Comparison of ENCODE assay signal across 19 cellular contexts in the genomic region with DNA sequence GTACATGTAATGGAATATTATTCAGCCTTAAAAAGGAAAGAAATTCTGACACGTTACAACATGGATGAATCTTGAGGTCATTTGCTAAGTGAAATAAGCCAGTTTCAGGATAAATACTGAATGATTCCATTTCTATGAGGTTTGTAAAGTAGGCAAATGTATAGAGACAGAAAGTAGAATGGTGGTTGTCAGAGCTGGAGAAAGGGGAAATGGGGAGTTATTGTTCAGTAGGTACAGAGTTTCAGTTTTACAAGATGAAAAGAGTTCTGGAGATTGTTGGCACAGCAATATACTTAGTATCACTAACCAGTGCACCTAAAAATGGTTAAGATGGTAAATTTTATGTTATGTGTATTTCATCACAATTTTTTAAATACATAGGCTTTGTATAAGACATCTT.
DNase-seq lines count a peak whose midpoint lies in the region; ATAC-seq and TF ChIP-seq lines count a peak whose summit lies in the region.
"Had no signal": no experiment of that assay in that cellular context is flagged by ENCODE, and none has a peak within 500 bp of the region (broad histone marks: within the 10 kb centered on the region; RNA-seq: fewer than 3 reads in every experiment).

No MANE protein-coding gene starts in this region.

- H3K36me3 ChIP-seq in uterus (no peaks in the 10 kb centered on the region), right atrium auricular region (peaks cover 59% of the 10 kb centered on the region)

- peaks cover 40% of the 10 kb centered on the region for H3K36me3 Mint-ChIP-seq in activated CD4-positive, alpha-beta T cell treated with anti-CD3 and anti-CD28 coated beads for 36 hours (ENCODE audit: low read depth)
- H3K36me3 Mint-ChIP-seq in endothelial cell (ENCODE audit: low read depth, unreplicated experiment): peaks cover 27% of the 10 kb centered on the region

- H3K9me3 ChIP-seq in uterus: no peaks in the 10 kb centered on the region
- no peaks in the 10 kb centered on the region for H3K9me3 ChIP-seq in right atrium auricular region
- H3K9me3 ChIP-seq: body of pancreas, transverse colon had no signal

- H3K4me3 Mint-ChIP-seq in activated CD4-positive, alpha-beta T cell treated with anti-CD3 and anti-CD28 coated beads for 36 hours: no peak overlapping the region
- peak overlapping the region; percentile 17 for H3K4me3 Mint-ChIP-seq in endothelial cell (ENCODE audit: unreplicated experiment)
- H3K4me3 Mint-ChIP-seq: activated T-helper 1 cell treated with anti-CD3 and anti-CD28 coated beads, Interleukin-12 subunit alpha, Interleukin-12 subunit beta, Interleukin-2, Interleukin-4 antibody, amounts not matched to agents 30 ng/mL and 10 ng/mL and 1 ng/mL, durations not matched to agents 14 hours and 24 hours and 36 hours; CD4-positive, alpha-beta memory T cell; immature natural killer cell; mesothelial cell of epicardium had no signal

- peak; percentile 52 for ATAC-seq in activated CD4-positive, alpha-beta T cell treated with anti-CD3 and anti-CD28 coated beads for 36 hours
- ATAC-seq in GM21526 (IDR thresholded peaks at IDR 0.05; ENCODE audit: low FRiP score, unreplicated experiment): peak; percentile 59
- peak; percentile 59 for ATAC-seq in HG03108 (IDR thresholded peaks at IDR 0.05; ENCODE audit: unreplicated experiment)
- ATAC-seq: body of pancreas had no signal

- peaks cover 25% of the 10 kb centered on the region for H3K4me1 Mint-ChIP-seq in activated CD4-positive, alpha-beta T cell treated with anti-CD3 and anti-CD28 coated beads for 36 hours
- no peaks in the 10 kb centered on the region for H3K4me1 Mint-ChIP-seq in endothelial cell (ENCODE audit: unreplicated experiment)
- H3K4me1 Mint-ChIP-seq: mesothelial cell of epicardium had no signal

- H3K27me3 Mint-ChIP-seq in activated CD4-positive, alpha-beta T cell treated with anti-CD3 and anti-CD28 coated beads for 36 hours: no peaks in the 10 kb centered on the region
- peaks cover 2% of the 10 kb centered on the region for H3K27me3 Mint-ChIP-seq in endothelial cell (ENCODE audit: unreplicated experiment)
- H3K27me3 Mint-ChIP-seq: CD4-positive, alpha-beta memory T cell had no signal

- H3K4me1 ChIP-seq in uterus (no peaks in the 10 kb centered on the region), right atrium auricular region (no peaks in the 10 kb centered on the region)
- H3K4me1 ChIP-seq: body of pancreas, parathyroid adenoma, transverse colon had no signal

- H3K4me3 ChIP-seq in uterus (no peak overlapping the region), right atrium auricular region (no peak overlapping the region)
- H3K4me3 ChIP-seq: body of pancreas, transverse colon had no signal

- no peak overlapping the region for H3K27ac ChIP-seq in uterus
- no peak overlapping the region for H3K27ac ChIP-seq in right atrium auricular region
- H3K27ac ChIP-seq: body of pancreas, parathyroid adenoma, transverse colon had no signal

- DNase-seq in activated CD4-positive, alpha-beta T cell treated with anti-CD3 and anti-CD28 coated beads for 36 hours: no peak
- no peak for DNase-seq in activated CD4-positive, alpha-beta T cell treated with anti-CD3 and anti-CD28 coated beads, Interleukin-2, amount 50 U/mL, for 1 hour
- no peak for DNase-seq in endothelial cell (ENCODE audit: low spot score)
- no peak for DNase-seq in uterus
- no peak for DNase-seq in NCI-H2196 (lab: John Stamatoyannopoulos, UW; ENCODE audit: unreplicated experiment)
- DNase-seq in right atrium auricular region (ENCODE audit: low spot score): no peak
- DNase-seq: body of pancreas; CD4-positive, alpha-beta memory T cell; effector memory CD4-positive, alpha-beta T cell; foreskin fibroblast; immature natural killer cell; stimulated activated CD4-positive, alpha-beta T cell treated with anti-CD3 and anti-CD28 coated beads, Interleukin-12 subunit alpha, Interleukin-12 subunit beta, amount 100 ng/mL, for 4 hours; SW 1271; transverse colon had no signal

- CTCF ChIA-PET in activated CD4-positive, alpha-beta T cell treated with anti-CD3 and anti-CD28 coated beads for 36 hours (lab: Charles Lee): no interaction called here

- H3K27ac Mint-ChIP-seq in activated CD4-positive, alpha-beta T cell treated with anti-CD3 and anti-CD28 coated beads for 36 hours: no peak overlapping the region
- no peak overlapping the region for H3K27ac Mint-ChIP-seq in endothelial cell (ENCODE audit: unreplicated experiment)
- H3K27ac Mint-ChIP-seq: activated T-helper 1 cell treated with anti-CD3 and anti-CD28 coated beads, Interleukin-12 subunit alpha, Interleukin-12 subunit beta, Interleukin-2, Interleukin-4 antibody, amounts not matched to agents 30 ng/mL and 10 ng/mL and 1 ng/mL, durations not matched to agents 14 hours and 24 hours and 36 hours; mesothelial cell of epicardium had no signal

- H3K27me3 ChIP-seq in uterus (no peaks in the 10 kb centered on the region), right atrium auricular region (no peaks in the 10 kb centered on the region)
- H3K27me3 ChIP-seq: body of pancreas, transverse colon had no signal

- TF ChIP-seq POLR2A in uterus (IDR thresholded peaks at IDR 0.05): no peak

- H3K9me3 Mint-ChIP-seq in activated CD4-positive, alpha-beta T cell treated with anti-CD3 and anti-CD28 coated beads for 36 hours (ENCODE audit: low read depth): no peaks in the 10 kb centered on the region
- no peaks in the 10 kb centered on the region for H3K9me3 Mint-ChIP-seq in endothelial cell (ENCODE audit: unreplicated experiment)
- H3K9me3 Mint-ChIP-seq: activated T-helper 1 cell treated with anti-CD3 and anti-CD28 coated beads, Interleukin-12 subunit alpha, Interleukin-12 subunit beta, Interleukin-2, Interleukin-4 antibody, amounts not matched to agents 30 ng/mL and 10 ng/mL and 1 ng/mL, durations not matched to agents 14 hours and 24 hours and 36 hours; CD4-positive, alpha-beta memory T cell; immature natural killer cell had no signal

- no peak for TF ChIP-seq CTCF in endothelial cell (IDR thresholded peaks at IDR 0.05; ENCODE audit: unreplicated experiment)
- no peak for TF ChIP-seq CTCF in uterus (IDR thresholded peaks at IDR 0.05)
- no peak for TF ChIP-seq CTCF in right atrium auricular region (IDR thresholded peaks at IDR 0.05)

- intact Hi-C loops in activated CD4-positive, alpha-beta T cell treated with anti-CD3 and anti-CD28 coated beads for 36 hours (cut with DNase I, micrococcal nuclease): loop anchor here (10.0 kb wide), 3 partner anchors 130 to 400 kb away; partner anchors contain the start of gene GABPB1 (in 1 of the 2)
- intact Hi-C loops in uterus (cut with DNase I; ENCODE audit: low total_unique reads): no loop called here

- POLR2A ChIA-PET in activated CD4-positive, alpha-beta T cell treated with anti-CD3 and anti-CD28 coated beads for 36 hours (lab: Charles Lee): no interaction called here
